Comparison of ENCODE assay signal across 26 cellular contexts in the genomic region with DNA sequence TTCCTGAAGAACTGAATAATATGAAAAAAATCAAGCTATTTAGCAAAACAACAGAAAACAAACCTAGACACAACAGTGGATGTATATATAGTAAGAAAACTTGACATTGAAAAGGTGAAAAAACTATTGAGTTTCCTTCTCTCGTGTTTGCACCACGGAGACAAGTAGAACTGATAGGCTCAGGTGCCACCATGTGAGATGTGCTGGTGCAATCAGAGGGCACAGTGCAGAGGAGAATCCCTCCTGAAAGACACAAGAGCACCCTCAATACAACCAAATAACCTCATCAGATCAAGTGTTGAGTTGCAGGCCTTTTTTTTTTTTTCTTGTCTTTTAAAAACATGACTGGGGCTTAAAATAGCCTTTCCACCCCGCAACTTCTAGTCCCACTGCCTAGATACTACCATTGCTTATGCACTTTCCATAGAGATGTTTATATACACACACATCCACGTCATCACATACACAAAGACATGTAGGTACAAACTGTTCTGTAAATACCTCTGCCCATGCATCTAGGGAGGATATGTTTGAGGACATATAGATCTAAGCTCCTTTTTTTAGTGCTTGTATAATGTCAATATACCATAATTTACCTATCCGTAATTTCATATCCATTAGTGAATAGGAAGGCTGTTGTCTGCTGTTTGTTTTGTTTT. TPM values are rescaled to one million over a fixed set of nuclear protein-coding genes. Genes with fewer than 3 reads are reported as not detected.
DNase-seq lines count a peak whose midpoint lies in the region; ATAC-seq and TF ChIP-seq lines count a peak whose summit lies in the region.
"Had no signal": no experiment of that assay in that cellular context is flagged by ENCODE, and none has a peak within 500 bp of the region (broad histone marks: within the 10 kb centered on the region; RNA-seq: fewer than 3 reads in every experiment).

No MANE protein-coding gene starts in this region.

- no peaks in the 10 kb centered on the region for H3K9me3 ChIP-seq in tibial artery
- H3K9me3 ChIP-seq: adrenal gland, esophagus muscularis mucosa, mucosa of descending colon had no signal

- 0 out of 2 replicates have a peak overlapping the region, but pooled peaks have one; percentile 33 for H3K27ac Mint-ChIP-seq in WTC11

- H3K4me3 ChIP-seq in tibial artery = no peak overlapping the region
- H3K4me3 ChIP-seq: adrenal gland, esophagus muscularis mucosa, mucosa of descending colon had no signal

- H3K9me3 Mint-ChIP-seq in WTC11 = no peaks in the 10 kb centered on the region
- H3K9me3 Mint-ChIP-seq: T-cell had no signal

- peaks cover 34% of the 10 kb centered on the region for H3K4me1 Mint-ChIP-seq in WTC11

- no peaks in the 10 kb centered on the region for H3K27me3 Mint-ChIP-seq in WTC11 (ENCODE audit: low read depth)
- H3K27me3 Mint-ChIP-seq: T-cell had no signal

- H3K4me1 ChIP-seq in tibial artery = peaks cover 0 to 69% (median 21%) of the 10 kb centered on the region in 4 donors

- ATAC-seq in Right ventricle myocardium superior (ENCODE audit: poor library complexity) (peak; percentile 39), Right ventricle myocardium inferior (no peak), WTC11 (peak; percentile 28; the same call in 1 of the 2 replicates), GM18511 (IDR thresholded peaks at IDR 0.05; ENCODE audit: unreplicated experiment) (no peak)
- ATAC-seq: HepG2, mucosa of descending colon had no signal

- TF ChIP-seq CTCF in WTC11 (IDR thresholded peaks at IDR 0.05) (no peak), tibial artery (IDR thresholded peaks at IDR 0.05) (no peak)

- H3K27ac ChIP-seq in tibial artery = peak overlapping the region; percentile 22 to 40
- H3K27ac ChIP-seq: esophagus muscularis mucosa had no signal

- CTCF ChIA-PET in WTC11 (lab: Charles Lee) = no interaction called here

- H3K4me3 Mint-ChIP-seq in WTC11 = no peak overlapping the region
- H3K4me3 Mint-ChIP-seq: T-cell had no signal

- H3K36me3 ChIP-seq in tibial artery = peaks cover 3 to 19% (median 5%) of the 10 kb centered on the region in 3 donors

- POLR2A ChIA-PET in WTC11 (lab: Charles Lee) = no interaction called here

- intact Hi-C loops in Right ventricle myocardium superior (cut with DNase I) (no loop called here), Right ventricle myocardium inferior (cut with DNase I) (no loop called here), tibial artery (cut with DNase I; ENCODE audit: low total_unique reads) (no loop called here)

- H3K36me3 Mint-ChIP-seq in WTC11 = peaks cover 4% of the 10 kb centered on the region; the same call in 1 of the 2 replicates

- no peaks in the 10 kb centered on the region for H3K27me3 ChIP-seq in tibial artery
- H3K27me3 ChIP-seq: adrenal gland, esophagus muscularis mucosa had no signal

- DNase-seq in Right ventricle myocardium superior = no peak
- DNase-seq in Right ventricle myocardium inferior (ENCODE audit: missing footprints) = no peak
- no peak for DNase-seq in WTC11 (ENCODE audit: low spot score)
- DNase-seq in left kidney (ENCODE audit: low read depth, low spot score) = peak; percentile 20
- no peak for DNase-seq in tibial artery
- no peak for DNase-seq in T-helper 9 cell
- no peak for DNase-seq in hypothalamus (lab: John Stamatoyannopoulos, UW)
- DNase-seq: activated CD4-positive, alpha-beta T cell treated with anti-CD3 and anti-CD28 coated beads, Interleukin-2, amount 50 U/mL, for 1 hour; activated CD8-positive, alpha-beta memory T cell treated with anti-CD3 and anti-CD28 coated beads, Interleukin-2, amount 50 U/mL, for 4 hours; activated effector memory CD4-positive, alpha-beta T cell treated with anti-CD3 and anti-CD28 coated beads, Interleukin-2, amount 50 U/mL, for 16 hours; adrenal gland; C1 segment of cervical spinal cord; DMS 273 treated with DMSO at 0.1 percent for 48 hours; effector CD8-positive, alpha-beta T cell; GDM1; left cardiac atrium; mucosa of descending colon; NCI-H1417 treated with DMSO at 0.1 percent for 48 hours; NCI-H526 treated with DMSO at 0.1 percent for 48 hours; right cardiac atrium; SHP77; stimulated activated CD8-positive, alpha-beta memory T cell treated with anti-CD3 and anti-CD28 coated beads, Interleukin-4, amount 100 ng/mL, for 48 hours; T-cell had no signal

TF ChIP-seq in WTC11, 78 proteins besides CTCF, POLR2A, EP300 and RAD21:
- TF ChIP-seq CDX4 (CRISPR knock-in tag; IDR thresholded peaks at IDR 0.05; ENCODE audit: borderline replicate concordance) (no peak), NR3C1 (CRISPR knock-in tag; conservative IDR thresholded peaks at IDR 0.05; ENCODE audit: low read depth) (no peak), JAZF1 (CRISPR knock-in tag; IDR thresholded peaks at IDR 0.05) (no peak)

RNA-seq across cellular contexts. Expression of gene UBE2H, which starts 54.1 kb away (rescaled TPM):
- total RNA-seq in Right ventricle myocardium superior (96.8 TPM), Right ventricle myocardium inferior (103 TPM), WTC11 (2021) (55.0 to 65.8 TPM (median 63.4 TPM) in 3 replicates)

Comparison
In these comparisons a context has a peak if more than half of its experiments do, and no peak if none do; other contexts are left out.
1. ATAC-seq: peak in Right ventricle myocardium superior (single experiment) and WTC11 (single experiment); none in Right ventricle myocardium inferior (single experiment) and GM18511 (single experiment).